In the genomic region with DNA sequence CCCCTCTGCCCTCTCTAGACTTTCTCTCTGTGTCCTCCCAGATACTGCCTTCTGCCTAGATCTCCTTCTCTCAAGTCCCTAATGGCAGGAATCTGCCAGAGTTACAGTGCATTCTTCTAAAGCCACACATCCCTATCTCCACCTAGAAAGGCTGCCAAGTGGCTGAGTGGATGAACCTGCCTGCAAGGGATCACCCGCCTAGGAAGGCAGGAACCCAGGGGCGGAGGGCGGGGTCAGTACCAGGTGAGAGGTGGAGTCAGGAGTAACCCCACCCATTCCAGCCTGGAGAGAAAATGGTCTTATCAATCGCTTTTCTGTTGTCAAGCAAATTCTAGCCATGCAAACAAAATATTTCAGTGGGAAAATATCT, we compare ENCODE assay signal across 15 cellular contexts.
DNase-seq lines count a peak whose midpoint lies in the region; ATAC-seq and TF ChIP-seq lines count a peak whose summit lies in the region.
"Had no signal": no experiment of that assay in that cellular context is flagged by ENCODE, and none has a peak within 500 bp of the region (broad histone marks: within the 10 kb centered on the region; RNA-seq: fewer than 3 reads in every experiment).

No MANE protein-coding gene starts in this region.

- DNase-seq in Calu3 (peak; percentile 32), LoVo (ENCODE audit: low spot score) (peak; percentile 30), colonic mucosa (peak; percentile 79), osteocyte (ENCODE audit: extremely low spot score, unreplicated experiment) (no peak)
- no peak for DNase-seq in CD4-positive, alpha-beta T cell
- DNase-seq in activated CD4-positive, CD25-positive, alpha-beta regulatory T cell (lab: John Stamatoyannopoulos, UW), result no peak
- DNase-seq: activated CD4-positive, alpha-beta T cell treated with anti-CD3 and anti-CD28 coated beads for 1 hour; kidney glomerular epithelial cell; NCI-H1048; NCI-H446; T-helper 17 cell had no signal

- no peak overlapping the region for H3K27ac ChIP-seq in colonic mucosa
- H3K27ac ChIP-seq in CD4-positive, alpha-beta T cell (ENCODE audit: low read depth, low read length), result no peak overlapping the region
- H3K27ac ChIP-seq: cardiac muscle cell, tibial nerve had no signal

- H3K36me3 Mint-ChIP-seq in Calu3 (ENCODE audit: insufficient read depth, unreplicated experiment) (peaks cover 24% of the 10 kb centered on the region), osteocyte (ENCODE audit: unreplicated experiment) (no peaks in the 10 kb centered on the region)
- H3K36me3 Mint-ChIP-seq in CD4-positive, alpha-beta T cell (ENCODE audit: low read depth), result no peaks in the 10 kb centered on the region
- H3K36me3 Mint-ChIP-seq: activated naive CD4-positive, alpha-beta T cell treated with anti-CD3 and anti-CD28 coated beads, Interleukin-2, amount 50 U/mL, for 24 hours had no signal

- intact Hi-C loops in Calu3 (cut with micrococcal nuclease; ENCODE audit: unreplicated experiment), result no loop called here
- intact Hi-C loops in colonic mucosa (cut with DNase I), result loop anchor here (10.0 kb wide), 2 partner anchors 224 to 316 kb away; no protein-coding TSS in a partner anchor
- intact Hi-C loops in CD4-positive, alpha-beta T cell (cut with DNase I, micrococcal nuclease), result loop anchor here in 1 of 2 experiments (10.0 kb wide), 2 partner anchors 1184 to 1604 kb away; no protein-coding TSS in a partner anchor

- CTCF ChIA-PET in Calu3 (lab: Charles Lee), result interaction anchor here (0.6 to 1.4 kb wide), 2 partner anchors 9 to 195 kb away, joined by 3 to 4 read pairs; no protein-coding TSS in a partner anchor
- CTCF ChIA-PET in CD4-positive, alpha-beta T cell (lab: Charles Lee), result no interaction called here

- H3K36me3 ChIP-seq in colonic mucosa, result no peaks in the 10 kb centered on the region
- H3K36me3 ChIP-seq: cardiac muscle cell, tibial nerve had no signal

- H3K4me3 Mint-ChIP-seq in Calu3 (ENCODE audit: low read depth, unreplicated experiment), result no peak overlapping the region
- no peak overlapping the region for H3K4me3 Mint-ChIP-seq in osteocyte (ENCODE audit: unreplicated experiment)
- H3K4me3 Mint-ChIP-seq in CD4-positive, alpha-beta T cell, result no peak overlapping the region
- H3K4me3 Mint-ChIP-seq: activated naive CD4-positive, alpha-beta T cell treated with anti-CD3 and anti-CD28 coated beads, Interleukin-2, amount 50 U/mL, for 24 hours; T-helper 17 cell had no signal

- H3K9me3 Mint-ChIP-seq in Calu3 (ENCODE audit: low read depth, unreplicated experiment), result no peaks in the 10 kb centered on the region
- no peaks in the 10 kb centered on the region for H3K9me3 Mint-ChIP-seq in osteocyte (ENCODE audit: unreplicated experiment)
- no peaks in the 10 kb centered on the region for H3K9me3 Mint-ChIP-seq in CD4-positive, alpha-beta T cell
- H3K9me3 Mint-ChIP-seq: activated naive CD4-positive, alpha-beta T cell treated with anti-CD3 and anti-CD28 coated beads, Interleukin-2, amount 50 U/mL, for 24 hours had no signal

- ATAC-seq in CD4-positive, alpha-beta T cell (ENCODE audit: poor library complexity), result no peak
- ATAC-seq in HG03342 (IDR thresholded peaks at IDR 0.05; ENCODE audit: unreplicated experiment), result no peak
- ATAC-seq: T-helper 17 cell had no signal

- BruUV-seq in Calu3 (replicated peaks; lab: Mats Ljungman, UMichigan), result no TSS peak

- H3K9me3 ChIP-seq in colonic mucosa, result no peaks in the 10 kb centered on the region
- H3K9me3 ChIP-seq in CD4-positive, alpha-beta T cell (ENCODE audit: control insufficient read depth, low read length), result no peaks in the 10 kb centered on the region
- H3K9me3 ChIP-seq: tibial nerve had no signal

- no peaks in the 10 kb centered on the region for H3K27me3 ChIP-seq in colonic mucosa
- no peaks in the 10 kb centered on the region for H3K27me3 ChIP-seq in CD4-positive, alpha-beta T cell (ENCODE audit: control insufficient read depth, insufficient read depth, low read length)
- H3K27me3 ChIP-seq: tibial nerve had no signal

- H3K27ac Mint-ChIP-seq in Calu3 (ENCODE audit: unreplicated experiment), result no peak overlapping the region
- peak overlapping the region; percentile 63 for H3K27ac Mint-ChIP-seq in osteocyte (ENCODE audit: unreplicated experiment)
- no peak overlapping the region for H3K27ac Mint-ChIP-seq in CD4-positive, alpha-beta T cell
- H3K27ac Mint-ChIP-seq: activated naive CD4-positive, alpha-beta T cell treated with anti-CD3 and anti-CD28 coated beads, Interleukin-2, amount 50 U/mL, for 24 hours; T-helper 17 cell had no signal

- TF ChIP-seq CTCF in Calu3 (IDR thresholded peaks at IDR 0.05; ENCODE audit: unreplicated experiment) (no peak), colonic mucosa (IDR thresholded peaks at IDR 0.05) (no peak), osteocyte (IDR thresholded peaks at IDR 0.05) (no peak)
- TF ChIP-seq CTCF in CD4-positive, alpha-beta T cell (IDR thresholded peaks at IDR 0.05), result no peak

- H3K27me3 Mint-ChIP-seq in Calu3 (ENCODE audit: unreplicated experiment) (no peaks in the 10 kb centered on the region), osteocyte (ENCODE audit: unreplicated experiment) (no peaks in the 10 kb centered on the region)
- no peaks in the 10 kb centered on the region for H3K27me3 Mint-ChIP-seq in CD4-positive, alpha-beta T cell
- H3K27me3 Mint-ChIP-seq: activated naive CD4-positive, alpha-beta T cell treated with anti-CD3 and anti-CD28 coated beads, Interleukin-2, amount 50 U/mL, for 24 hours had no signal

- H3K4me1 ChIP-seq in colonic mucosa, result peaks cover 6% of the 10 kb centered on the region

- H3K4me3 ChIP-seq in colonic mucosa, result no peak overlapping the region
- H3K4me3 ChIP-seq: cardiac muscle cell, tibial nerve had no signal

- H3K4me1 Mint-ChIP-seq in Calu3 (ENCODE audit: low read depth, unreplicated experiment), result peaks cover 86% of the 10 kb centered on the region
- H3K4me1 Mint-ChIP-seq in osteocyte (ENCODE audit: unreplicated experiment), result peaks cover 86% of the 10 kb centered on the region
- H3K4me1 Mint-ChIP-seq in CD4-positive, alpha-beta T cell (ENCODE audit: low read depth), result peaks cover 2% of the 10 kb centered on the region

- H3K9ac ChIP-seq in colonic mucosa (ENCODE audit: low read depth in 2 of 2, low read length in 2 of 2), result no peak overlapping the region

- POLR2A ChIA-PET in CD4-positive, alpha-beta T cell (lab: Charles Lee), result no interaction called here

Comparison
In these comparisons a context has a peak if more than half of its experiments do, and no peak if none do; other contexts are left out.
1. DNase-seq: peak in Calu3 (single experiment), LoVo (single experiment) and colonic mucosa (single experiment); none in osteocyte (single experiment), CD4-positive, alpha-beta T cell (0 of 10) and activated CD4-positive, CD25-positive, alpha-beta regulatory T cell (0 of 4).